ENCODE assay signal across 8 cellular contexts in the genomic region with DNA sequence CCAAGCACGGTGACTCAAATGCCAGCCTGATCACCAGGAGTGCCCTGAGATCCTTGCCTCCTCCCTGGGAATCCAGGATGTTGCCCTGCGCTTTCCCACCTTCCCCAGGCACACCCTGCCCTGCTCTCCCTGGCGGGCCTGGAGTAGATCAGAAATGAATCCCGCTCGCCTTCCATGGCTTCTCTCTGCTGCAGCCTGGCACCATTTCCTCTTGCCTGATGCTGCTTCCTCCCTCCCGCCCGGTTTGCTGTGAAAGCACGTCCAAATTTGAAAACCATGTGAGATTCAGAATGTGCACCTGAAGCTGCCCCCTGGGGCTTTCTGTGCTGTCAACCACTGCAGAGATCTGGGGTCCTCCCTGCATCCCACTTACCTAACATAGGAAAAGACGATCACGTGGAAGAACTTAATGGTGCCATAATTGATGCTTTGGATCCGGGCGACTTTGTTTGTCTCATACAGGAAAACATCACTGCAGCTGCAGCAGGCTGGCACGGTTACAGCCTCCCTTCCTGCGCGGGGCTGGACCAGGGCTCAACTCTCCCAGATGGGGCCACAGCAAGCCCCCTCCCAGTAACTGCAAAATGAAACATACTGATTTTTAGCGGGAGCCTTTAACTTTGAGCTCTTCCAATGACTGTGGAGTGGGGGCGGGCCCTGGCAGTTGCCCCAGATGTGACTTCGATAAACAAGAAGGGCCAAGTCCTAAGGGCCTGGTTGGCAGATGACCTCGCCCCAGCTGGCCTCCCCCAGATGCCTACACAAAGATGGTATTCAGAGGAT. TPM values are rescaled to one million over a fixed set of nuclear protein-coding genes. Genes with fewer than 3 reads are reported as not detected.
A peak's percentile ranks its signal among the peaks of the same experiment; 100 is the strongest.
DNase-seq lines count a peak whose midpoint lies in the region; ATAC-seq, FAIRE-seq and TF ChIP-seq lines count a peak whose summit lies in the region.

No MANE protein-coding gene starts in this region.

- H3K27me3 Mint-ChIP-seq in astrocyte (ENCODE audit: low read depth, unreplicated experiment) (peaks cover 11% of the 10 kb centered on the region), type B pancreatic cell (peaks cover 9% of the 10 kb centered on the region)
- H3K27me3 Mint-ChIP-seq in stimulated activated naive CD8-positive, alpha-beta T cell treated with anti-CD3 and anti-CD28 coated beads, Interleukin-15, Interleukin-2, amounts not matched to agents 100 ng/mL and 50 ng/mL, for 24 hours: no peaks in the 10 kb centered on the region

- peak; percentile 91 for FAIRE-seq in GM12892 (lab: Jason Lieb, UNC)
- FAIRE-seq in astrocyte (lab: Jason Lieb, UNC): no peak

- TF ChIP-seq POLR2A in GM12892 (IDR thresholded peaks at IDR 0.05; ENCODE audit: low read depth, low read length): no peak

- no TSS peak for BruUV-seq in OCI-LY7 (replicated peaks; lab: Mats Ljungman, UMichigan)

- intact Hi-C loops in OCI-LY7 (cut with micrococcal nuclease; ENCODE audit: unreplicated experiment): no loop called here

- no peaks in the 10 kb centered on the region for H3K9me3 ChIP-seq in OCI-LY7 (ENCODE audit: low read length)
- no peaks in the 10 kb centered on the region for H3K9me3 ChIP-seq in astrocyte (ENCODE audit: insufficient read depth, low read depth, low read length)

- H3K9me3 Mint-ChIP-seq in astrocyte (ENCODE audit: unreplicated experiment): no peaks in the 10 kb centered on the region
- no peaks in the 10 kb centered on the region for H3K9me3 Mint-ChIP-seq in stimulated activated naive CD8-positive, alpha-beta T cell treated with anti-CD3 and anti-CD28 coated beads, Interleukin-15, Interleukin-2, amounts not matched to agents 100 ng/mL and 50 ng/mL, for 24 hours
- H3K9me3 Mint-ChIP-seq in type B pancreatic cell: no peaks in the 10 kb centered on the region

- no peaks in the 10 kb centered on the region for H3K27me3 ChIP-seq in astrocyte (ENCODE audit: insufficient read depth, low read length)

- H3K9ac ChIP-seq in astrocyte (ENCODE audit: low read length): peak overlapping the region; percentile 48

- no peak overlapping the region for H3K4me3 Mint-ChIP-seq in astrocyte (ENCODE audit: unreplicated experiment)
- H3K4me3 Mint-ChIP-seq in stimulated activated naive CD8-positive, alpha-beta T cell treated with anti-CD3 and anti-CD28 coated beads, Interleukin-15, Interleukin-2, amounts not matched to agents 100 ng/mL and 50 ng/mL, for 24 hours: peak overlapping the region; percentile 81
- no peak overlapping the region for H3K4me3 Mint-ChIP-seq in type B pancreatic cell

- ATAC-seq in left lobe of liver: peak; percentile 97
- no peak for ATAC-seq in HG02678 (IDR thresholded peaks at IDR 0.05; ENCODE audit: unreplicated experiment)
- no peak for ATAC-seq in HG02852 (IDR thresholded peaks at IDR 0.05; ENCODE audit: unreplicated experiment)

- H3K36me3 ChIP-seq in OCI-LY7 (ENCODE audit: insufficient read depth, low read length) (no peaks in the 10 kb centered on the region), astrocyte (ENCODE audit: insufficient read depth, low read length) (no peaks in the 10 kb centered on the region)

- peaks cover 2% of the 10 kb centered on the region for H3K36me3 Mint-ChIP-seq in astrocyte (ENCODE audit: low read depth, unreplicated experiment)
- H3K36me3 Mint-ChIP-seq in stimulated activated naive CD8-positive, alpha-beta T cell treated with anti-CD3 and anti-CD28 coated beads, Interleukin-15, Interleukin-2, amounts not matched to agents 100 ng/mL and 50 ng/mL, for 24 hours (ENCODE audit: low read depth): peaks cover 4% of the 10 kb centered on the region
- H3K36me3 Mint-ChIP-seq in type B pancreatic cell: no peaks in the 10 kb centered on the region

- H3K9me2 ChIP-seq in OCI-LY7 (ENCODE audit: insufficient read depth, low read length): no peaks in the 10 kb centered on the region

- no peak for TF ChIP-seq CTCF in OCI-LY7 (conservative IDR thresholded peaks at IDR 0.05; ENCODE audit: low read length)
- TF ChIP-seq CTCF in astrocyte (IDR thresholded peaks at IDR 0.05; ENCODE audit: insufficient read depth, low read depth, low read length): no peak
- no peak for TF ChIP-seq CTCF in type B pancreatic cell (conservative IDR thresholded peaks at IDR 0.05)

- H3K27ac Mint-ChIP-seq in astrocyte (ENCODE audit: unreplicated experiment) (no peak overlapping the region), type B pancreatic cell (no peak overlapping the region)
- H3K27ac Mint-ChIP-seq in stimulated activated naive CD8-positive, alpha-beta T cell treated with anti-CD3 and anti-CD28 coated beads, Interleukin-15, Interleukin-2, amounts not matched to agents 100 ng/mL and 50 ng/mL, for 24 hours: peak overlapping the region; percentile 84

- POLR2A ChIA-PET in OCI-LY7 (lab: Charles Lee): interaction anchor here (0.6 to 1.5 kb wide), 5 partner anchors 9 to 71 kb away, joined by 3 to 5 read pairs (median 3); no protein-coding TSS in a partner anchor

- H3K4me2 ChIP-seq in OCI-LY7 (ENCODE audit: low read length): peak overlapping the region; percentile 58
- H3K4me2 ChIP-seq in astrocyte (ENCODE audit: low read length): peak overlapping the region; percentile 86

- H2AFZ ChIP-seq in OCI-LY7 (ENCODE audit: low read length) (peak overlapping the region; percentile 88), astrocyte (ENCODE audit: low read depth, low read length) (peak overlapping the region; percentile 70)

- DNase-seq in GM12892 (ENCODE audit: insufficient read length) (no peak), OCI-LY7 (ENCODE audit: low spot score) (peak; percentile 54), astrocyte (ENCODE audit: low read depth) (no peak), left lobe of liver (ENCODE audit: low spot score) (peak; percentile 69), type B pancreatic cell (ENCODE audit: extremely low spot score, unreplicated experiment) (no peak)

- no peaks in the 10 kb centered on the region for H3K4me1 Mint-ChIP-seq in astrocyte (ENCODE audit: low read depth, unreplicated experiment)
- H3K4me1 Mint-ChIP-seq in stimulated activated naive CD8-positive, alpha-beta T cell treated with anti-CD3 and anti-CD28 coated beads, Interleukin-15, Interleukin-2, amounts not matched to agents 100 ng/mL and 50 ng/mL, for 24 hours (ENCODE audit: low read depth): peaks cover 37% of the 10 kb centered on the region
- peaks cover 15% of the 10 kb centered on the region for H3K4me1 Mint-ChIP-seq in type B pancreatic cell (ENCODE audit: unreplicated experiment)

- peaks cover 19% of the 10 kb centered on the region for H3K4me1 ChIP-seq in OCI-LY7 (ENCODE audit: insufficient read depth, low read length, poor library complexity, severe bottlenecking)
- no peaks in the 10 kb centered on the region for H3K4me1 ChIP-seq in astrocyte (ENCODE audit: insufficient read depth, low read length)

- H4K20me1 ChIP-seq in OCI-LY7 (ENCODE audit: insufficient read depth, low read length) (no peaks in the 10 kb centered on the region), astrocyte (ENCODE audit: insufficient read depth, low read length) (no peaks in the 10 kb centered on the region)

- CTCF ChIA-PET in OCI-LY7 (lab: Charles Lee; ENCODE audit: unreplicated experiment): no interaction called here

- H3K27ac ChIP-seq in OCI-LY7 (ENCODE audit: low read depth, low read length, poor library complexity, severe bottlenecking) (no peak overlapping the region), astrocyte (ENCODE audit: low read depth, low read length) (no peak overlapping the region)

- H3K79me2 ChIP-seq in OCI-LY7 (ENCODE audit: insufficient read depth, low read depth, low read length) (no peaks in the 10 kb centered on the region), astrocyte (ENCODE audit: insufficient read depth, low read length) (no peaks in the 10 kb centered on the region)

- peak overlapping the region; percentile 48 for H3K4me3 ChIP-seq in OCI-LY7 (ENCODE audit: low read depth, low read length, poor library complexity, severe bottlenecking)
- H3K4me3 ChIP-seq in astrocyte (ENCODE audit: insufficient read depth, low read depth, low read length): peak overlapping the region; percentile 50

RNA-seq across cellular contexts. Expression of a gene that starts 24.9 kb away (rescaled TPM):
- 14.7 TPM for polyA plus RNA-seq in GM12892 (2012; ENCODE audit: missing spikeins)
- total RNA-seq in OCI-LY7 (2014; rRNA removed; shearing (Covaris generic)): 17.0 and 24.4 TPM in 2 replicates
- total RNA-seq in OCI-LY7 (2022) (24.1 and 36.6 TPM in 2 replicates), astrocyte (11.5 and 13.0 TPM in 2 replicates), left lobe of liver (6.7 TPM), type B pancreatic cell (ENCODE audit: low replicate concordance) (20.8 and 21.4 TPM in 2 replicates)

RNA-seq across cellular contexts. Expression of a gene that starts 50.9 kb away (rescaled TPM):
- 10.2 TPM for polyA plus RNA-seq in GM12892 (2012; ENCODE audit: missing spikeins)
- total RNA-seq in OCI-LY7 (2014; rRNA removed; shearing (Covaris generic)): 5.6 and 7.2 TPM in 2 replicates
- total RNA-seq in OCI-LY7 (2022) (8.4 and 9.8 TPM in 2 replicates), astrocyte (12.3 and 12.5 TPM in 2 replicates), left lobe of liver (2.3 TPM), type B pancreatic cell (ENCODE audit: low replicate concordance) (12.6 and 33.8 TPM in 2 replicates)

Comparison
In these comparisons a context has a peak if more than half of its experiments do, and no peak if none do; other contexts are left out.
1. DNase-seq: peak in OCI-LY7 (single experiment) and left lobe of liver (single experiment); none in GM12892 (single experiment), astrocyte (single experiment) and type B pancreatic cell (single experiment).